Comparison of ENCODE assay signal across 8 cellular contexts in genomic region chr10:110528998-110529524, GRCh38. TPM values are rescaled to one million over a fixed set of nuclear protein-coding genes. Genes with fewer than 3 reads are reported as not detected.
DNase-seq lines count a peak whose midpoint lies in the region; ATAC-seq lines count a peak whose summit lies in the region.
"Not testable (repeated sequence)": the region's sequence is repeated elsewhere in the genome, so short reads cannot be mapped to it uniquely, and the experiment has no call there.

No MANE protein-coding gene starts in this region.

- H3K9me2 ChIP-seq in GM23248 (ENCODE audit: insufficient read depth): not testable (repeated sequence)

- DNase-seq in ELR (ENCODE audit: low read depth) (peak; percentile 60), GM23248 (peak; percentile 48), NCI-H226 (peak; percentile 23)
- peak; percentile 35 for DNase-seq in activated CD8-positive, alpha-beta memory T cell treated with anti-CD3 and anti-CD28 coated beads, Interleukin-2, amount 50 U/mL, for 4 hours
- not testable (repeated sequence) for DNase-seq in effector memory CD8-positive, alpha-beta T cell
- DNase-seq in stimulated activated CD4-positive, alpha-beta T cell treated with anti-CD3 and anti-CD28 coated beads, Interleukin-1b, Interleukin-23, amount 100 ng/mL, for 48 hours: peak; percentile 60

- not testable (repeated sequence) for H3K27me3 Mint-ChIP-seq in effector memory CD8-positive, alpha-beta T cell

- H3K4me3 Mint-ChIP-seq in effector memory CD8-positive, alpha-beta T cell: peak overlapping the region; percentile 19 to 53

- H3K4me1 ChIP-seq in GM23248 (ENCODE audit: insufficient read depth): peaks cover 63% of the 10 kb centered on the region

- not testable (repeated sequence) for H4K20me1 ChIP-seq in GM23248 (ENCODE audit: insufficient read depth)

- peaks cover 61% of the 10 kb centered on the region for H3F3A ChIP-seq in GM23248 (ENCODE audit: insufficient read depth)

- H3K36me3 Mint-ChIP-seq in effector memory CD8-positive, alpha-beta T cell (ENCODE audit: insufficient read depth): not testable (repeated sequence)

- not testable (repeated sequence) for H2AFZ ChIP-seq in GM23248

- not testable (repeated sequence) for H3K27me3 ChIP-seq in GM23248 (replicated peaks; ENCODE audit: insufficient read depth)

- not testable (repeated sequence) for H3K9me3 Mint-ChIP-seq in effector memory CD8-positive, alpha-beta T cell

- H3K4me3 ChIP-seq in GM23248: not testable (repeated sequence)

- in situ Hi-C loops in GM23248 (cut with MboI): not testable (repeated sequence)

- not testable (repeated sequence) for H3K36me3 ChIP-seq in GM23248 (ENCODE audit: low read depth)

- peak overlapping the region; percentile 37 for H3K9ac ChIP-seq in GM23248

- H3K27ac Mint-ChIP-seq in effector memory CD8-positive, alpha-beta T cell: peak overlapping the region in 1 of 2 donors; percentile 45

- WGBS in GM23248 (ENCODE audit: low coverage in 1 of 2, low lambda C conversion rate in 2 of 2, missing lambda C conversion rate in 2 of 2), 2 experiments: 86 to 91% methylated on average over 8 of the region's 8 CpGs

- H3K4me2 ChIP-seq in GM23248 (ENCODE audit: unreplicated experiment): peak overlapping the region; percentile 13

- not testable (repeated sequence) for H3K79me2 ChIP-seq in GM23248 (ENCODE audit: insufficient read depth)

- H3K9me3 ChIP-seq in GM23248 (ENCODE audit: low read depth): not testable (repeated sequence)

- H3K27ac ChIP-seq in GM23248: peak overlapping the region; percentile 75

- ATAC-seq in GM19035 (IDR thresholded peaks at IDR 0.05; ENCODE audit: unreplicated experiment): peak; percentile 77
- ATAC-seq in HG03103 (IDR thresholded peaks at IDR 0.05; ENCODE audit: low read depth, unreplicated experiment): peak; percentile 57
- ATAC-seq in effector memory CD8-positive, alpha-beta T cell (replicated peaks): peak; percentile 66

- peaks cover 23 to 27% of the 10 kb centered on the region in 2 donors for H3K4me1 Mint-ChIP-seq in effector memory CD8-positive, alpha-beta T cell (ENCODE audit: low read depth in 2 of 2)

RNA-seq across cellular contexts. Expression of gene DUSP5, which starts 31.4 kb away (rescaled TPM):
- 17.8 and 18.0 TPM in 2 replicates for total RNA-seq in GM23248 (2014; rRNA removed; shearing (Covaris generic))
- polyA plus RNA-seq in GM23248 (2016; fragmentation: Nextera tagmentation; extraction: Ambion mirVana): 5.8 and 13.3 TPM in 2 replicates

RNA-seq across cellular contexts. Expression of gene SMC3, which starts 38.4 kb away (rescaled TPM):
- 14.4 and 17.8 TPM in 2 replicates for total RNA-seq in GM23248 (2014; rRNA removed; shearing (Covaris generic))
- polyA plus RNA-seq in GM23248 (2016; fragmentation: Nextera tagmentation; extraction: Ambion mirVana): 57.7 and 60.5 TPM in 2 replicates
